In genomic region chr22:28783786-28784671, GRCh38 we compare ENCODE assay signal across 14 cellular contexts. TPM values are rescaled to one million over a fixed set of nuclear protein-coding genes. Genes with fewer than 3 reads are reported as not detected.
DNase-seq lines count a peak whose midpoint lies in the region; ATAC-seq and TF ChIP-seq lines count a peak whose summit lies in the region.
"Had no signal": no experiment of that assay in that cellular context is flagged by ENCODE, and none has a peak within 500 bp of the region (broad histone marks: within the 10 kb centered on the region; RNA-seq: fewer than 3 reads in every experiment).

No MANE protein-coding gene starts in this region.

- intact Hi-C loops in activated CD4-positive, alpha-beta T cell treated with anti-CD3 and anti-CD28 coated beads, Interleukin-2, amount 10 ng/mL, durations not matched to agents 24 days and 14 days (cut with micrococcal nuclease) = no loop called here
- intact Hi-C loops in lower lobe of right lung (cut with DNase I) = no loop called here

- H3K27ac ChIP-seq in lower lobe of right lung (peak overlapping the region; percentile 74), upper lobe of left lung (peak overlapping the region; percentile 61 to 82 (median 77))

- H3K9me3 Mint-ChIP-seq in activated CD4-positive, alpha-beta T cell treated with anti-CD3 and anti-CD28 coated beads, Interleukin-2, amount 10 ng/mL, durations not matched to agents 24 days and 14 days = no peaks in the 10 kb centered on the region
- no peaks in the 10 kb centered on the region for H3K9me3 Mint-ChIP-seq in activated T-helper 17 cell treated with anti-CD3 and anti-CD28 coated beads, Interleukin-2, amount 50 U/mL, for 72 hours
- H3K9me3 Mint-ChIP-seq: activated naive CD4-positive, alpha-beta T cell treated with anti-CD3 and anti-CD28 coated beads for 36 hours; H9; naive B cell had no signal

- no peak for TF ChIP-seq EP300 in upper lobe of left lung (IDR thresholded peaks at IDR 0.05)

- H3K27me3 ChIP-seq in lower lobe of right lung (ENCODE audit: low read depth) (no peaks in the 10 kb centered on the region), upper lobe of left lung (no peaks in the 10 kb centered on the region)
- H3K27me3 ChIP-seq: tibial nerve had no signal

- peaks cover 54% of the 10 kb centered on the region for H3K36me3 Mint-ChIP-seq in activated CD4-positive, alpha-beta T cell treated with anti-CD3 and anti-CD28 coated beads, Interleukin-2, amount 10 ng/mL, durations not matched to agents 24 days and 14 days (ENCODE audit: low read depth)
- H3K36me3 Mint-ChIP-seq in activated T-helper 17 cell treated with anti-CD3 and anti-CD28 coated beads, Interleukin-2, amount 50 U/mL, for 72 hours (ENCODE audit: low read depth) = peaks cover 95% of the 10 kb centered on the region

- TF ChIP-seq CTCF in lower lobe of right lung (IDR thresholded peaks at IDR 0.05) (no peak), upper lobe of left lung (IDR thresholded peaks at IDR 0.05) (no peak)

- H3K4me3 ChIP-seq in lower lobe of right lung = peak overlapping the region; percentile 7
- no peak overlapping the region for H3K4me3 ChIP-seq in upper lobe of left lung
- H3K4me3 ChIP-seq: tibial nerve had no signal

- no peak for TF ChIP-seq POLR2A in upper lobe of left lung (IDR thresholded peaks at IDR 0.05)

- H3K9me3 ChIP-seq in lower lobe of right lung (no peaks in the 10 kb centered on the region), upper lobe of left lung (no peaks in the 10 kb centered on the region)
- H3K9me3 ChIP-seq: tibial nerve had no signal

- no peaks in the 10 kb centered on the region for H3K27me3 Mint-ChIP-seq in activated CD4-positive, alpha-beta T cell treated with anti-CD3 and anti-CD28 coated beads, Interleukin-2, amount 10 ng/mL, durations not matched to agents 24 days and 14 days
- no peaks in the 10 kb centered on the region for H3K27me3 Mint-ChIP-seq in activated T-helper 17 cell treated with anti-CD3 and anti-CD28 coated beads, Interleukin-2, amount 50 U/mL, for 72 hours
- H3K27me3 Mint-ChIP-seq: naive B cell had no signal

- peaks cover 42% of the 10 kb centered on the region for H3K4me1 ChIP-seq in lower lobe of right lung
- H3K4me1 ChIP-seq in upper lobe of left lung = peaks cover 18 to 51% (median 29%) of the 10 kb centered on the region in 4 donors

- no peak for ATAC-seq in activated T-helper 17 cell treated with anti-CD3 and anti-CD28 coated beads, Interleukin-2, amount 50 U/mL, for 72 hours (replicated peaks)
- ATAC-seq in lower lobe of right lung (peak; percentile 87), upper lobe of left lung (ENCODE audit: low FRiP score in 2 of 2) (peak; percentile 35 to 83), GM18861 (IDR thresholded peaks at IDR 0.05; ENCODE audit: unreplicated experiment) (no peak)

- peaks cover 21% of the 10 kb centered on the region for H3K4me1 Mint-ChIP-seq in activated CD4-positive, alpha-beta T cell treated with anti-CD3 and anti-CD28 coated beads, Interleukin-2, amount 10 ng/mL, durations not matched to agents 24 days and 14 days
- H3K4me1 Mint-ChIP-seq in activated T-helper 17 cell treated with anti-CD3 and anti-CD28 coated beads, Interleukin-2, amount 50 U/mL, for 72 hours = no peaks in the 10 kb centered on the region
- H3K4me1 Mint-ChIP-seq: H9 had no signal

- DNase-seq in activated CD4-positive, alpha-beta T cell treated with anti-CD3 and anti-CD28 coated beads, Interleukin-2, amount 10 ng/mL, durations not matched to agents 24 days and 14 days = no peak
- DNase-seq in activated CD4-positive, alpha-beta T cell treated with anti-CD3 and anti-CD28 coated beads for 4 hours = no peak
- no peak for DNase-seq in lower lobe of right lung
- peak in 1 of 2 donors; percentile 59 for DNase-seq in upper lobe of left lung
- no peak for DNase-seq in LoVo (ENCODE audit: low spot score)
- DNase-seq in NCI-H1436 (lab: John Stamatoyannopoulos, UW) = no peak
- DNase-seq: activated CD4-positive, alpha-beta T cell treated with anti-CD3 and anti-CD28 coated beads, Interleukin-2, amount 50 U/mL, for 48 hours; activated naive CD4-positive, alpha-beta T cell treated with anti-CD3 and anti-CD28 coated beads for 36 hours; H9; naive B cell; NCI-H187 treated with DMSO at 0.1 percent for 48 hours had no signal

- 40 to 48% methylated on average over 4 of the region's 4 CpGs for WGBS in upper lobe of left lung, 2 donors

- H3K36me3 ChIP-seq in lower lobe of right lung (peaks cover 94% of the 10 kb centered on the region), upper lobe of left lung (peaks cover 3 to 79% (median 38%) of the 10 kb centered on the region in 4 donors)

- peak overlapping the region; percentile 20 for H3K27ac Mint-ChIP-seq in activated CD4-positive, alpha-beta T cell treated with anti-CD3 and anti-CD28 coated beads, Interleukin-2, amount 10 ng/mL, durations not matched to agents 24 days and 14 days
- H3K27ac Mint-ChIP-seq in activated T-helper 17 cell treated with anti-CD3 and anti-CD28 coated beads, Interleukin-2, amount 50 U/mL, for 72 hours = peak overlapping the region; percentile 12
- H3K27ac Mint-ChIP-seq: activated naive CD4-positive, alpha-beta T cell treated with anti-CD3 and anti-CD28 coated beads for 36 hours; H9 had no signal

- no peak overlapping the region for H3K4me3 Mint-ChIP-seq in activated CD4-positive, alpha-beta T cell treated with anti-CD3 and anti-CD28 coated beads, Interleukin-2, amount 10 ng/mL, durations not matched to agents 24 days and 14 days
- H3K4me3 Mint-ChIP-seq in activated T-helper 17 cell treated with anti-CD3 and anti-CD28 coated beads, Interleukin-2, amount 50 U/mL, for 72 hours = no peak overlapping the region
- H3K4me3 Mint-ChIP-seq: activated naive CD4-positive, alpha-beta T cell treated with anti-CD3 and anti-CD28 coated beads for 36 hours; H9; naive B cell had no signal

RNA-seq across cellular contexts. Expression of gene CCDC117, which starts 11.5 kb away (rescaled TPM):
- total RNA-seq in activated CD4-positive, alpha-beta T cell treated with anti-CD3 and anti-CD28 coated beads, Interleukin-2, amount 10 ng/mL, durations not matched to agents 24 days and 14 days = 41.2 and 47.7 TPM in 2 replicates
- 10 to 100 TPM; 16.0 to 20.0 TPM for total RNA-seq in activated T-helper 17 cell treated with anti-CD3 and anti-CD28 coated beads, Interleukin-2, amount 50 U/mL, for 72 hours
- total RNA-seq in lower lobe of right lung = 21.4 TPM
- total RNA-seq in upper lobe of left lung = 10 to 100 TPM; 13.2 to 32.5 (median 20.8) TPM

RNA-seq across cellular contexts. Expression of gene XBP1, which starts 16.3 kb away (rescaled TPM):
- 133 and 135 TPM in 2 replicates for total RNA-seq in activated CD4-positive, alpha-beta T cell treated with anti-CD3 and anti-CD28 coated beads, Interleukin-2, amount 10 ng/mL, durations not matched to agents 24 days and 14 days
- total RNA-seq in activated T-helper 17 cell treated with anti-CD3 and anti-CD28 coated beads, Interleukin-2, amount 50 U/mL, for 72 hours = 10 to 100 TPM; 55.4 to 62.3 TPM
- total RNA-seq in lower lobe of right lung (216 TPM), upper lobe of left lung (100 to 1,000 TPM; 208 to 377 (median 279) TPM)

RNA-seq across cellular contexts. Expression of gene HSCB, which starts 42.2 kb away (rescaled TPM):
- 12.8 and 14.1 TPM in 2 replicates for total RNA-seq in activated CD4-positive, alpha-beta T cell treated with anti-CD3 and anti-CD28 coated beads, Interleukin-2, amount 10 ng/mL, durations not matched to agents 24 days and 14 days
- 10 to 100 TPM; 18.9 to 20.3 TPM for total RNA-seq in activated T-helper 17 cell treated with anti-CD3 and anti-CD28 coated beads, Interleukin-2, amount 50 U/mL, for 72 hours
- total RNA-seq in lower lobe of right lung = 13.4 TPM
- total RNA-seq in upper lobe of left lung = 10 to 100 TPM in 5 of 6 donors, 1 to 10 TPM in 1; 9.7 to 29.3 (median 12.3) TPM

RNA-seq across cellular contexts. Expression of gene CHEK2, which starts 42.4 kb away (rescaled TPM):
- total RNA-seq in activated CD4-positive, alpha-beta T cell treated with anti-CD3 and anti-CD28 coated beads, Interleukin-2, amount 10 ng/mL, durations not matched to agents 24 days and 14 days = 29.8 and 32.7 TPM in 2 replicates
- total RNA-seq in activated T-helper 17 cell treated with anti-CD3 and anti-CD28 coated beads, Interleukin-2, amount 50 U/mL, for 72 hours = 10 to 100 TPM; 27.0 to 40.1 TPM
- 10.0 TPM for total RNA-seq in lower lobe of right lung
- 10 to 100 TPM in 3 of 6 donors, 1 to 10 TPM in 3; 5.6 to 14.7 (median 9.7) TPM for total RNA-seq in upper lobe of left lung

Comparison
In these comparisons a context has a peak if more than half of its experiments do, and no peak if none do; other contexts are left out.
1. ATAC-seq: peak in lower lobe of right lung (2 of 2) and upper lobe of left lung (2 of 2); none in activated T-helper 17 cell treated with anti-CD3 and anti-CD28 coated beads, Interleukin-2, amount 50 U/mL, for 72 hours (single experiment) and GM18861 (single experiment).